In the genomic region with DNA sequence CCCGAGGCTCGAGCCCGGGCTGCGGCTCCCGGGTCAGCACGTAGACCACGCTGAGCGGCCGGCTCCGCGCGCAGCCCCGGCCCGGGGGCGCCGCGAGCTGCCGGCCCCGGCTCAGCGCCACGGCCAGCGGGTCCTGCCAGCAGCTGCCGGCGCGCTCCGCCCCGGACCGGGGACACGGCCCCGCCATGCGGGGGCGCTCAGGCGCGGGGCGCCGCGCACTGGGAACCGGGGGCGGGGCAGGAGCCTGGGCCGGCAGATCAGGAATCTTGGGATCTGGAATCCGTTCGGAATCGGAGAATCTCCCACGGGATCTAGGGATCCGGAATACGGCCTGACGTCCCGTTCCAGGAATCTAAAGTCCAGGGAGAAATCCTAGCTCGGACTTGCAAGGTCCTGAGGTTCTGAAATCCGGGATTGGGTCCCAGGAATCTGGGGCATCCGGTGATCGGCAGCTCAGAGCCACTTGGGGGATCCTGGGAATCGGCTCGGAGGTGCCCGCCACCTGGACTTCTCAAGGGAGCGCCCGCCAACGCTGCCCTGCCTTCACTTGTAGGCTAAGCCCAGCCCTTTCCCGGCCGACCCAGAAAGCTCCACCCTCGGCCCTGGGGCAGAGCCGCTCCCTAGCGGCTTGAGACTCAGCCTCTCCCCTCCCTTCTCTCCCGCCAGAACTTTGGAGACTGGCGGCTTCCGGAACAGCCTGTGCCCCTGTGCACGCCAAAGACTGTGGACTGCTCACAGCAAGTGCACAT, we compare ENCODE assay signal across 8 cellular contexts. TPM values are rescaled to one million over a fixed set of nuclear protein-coding genes. Genes with fewer than 3 reads are reported as not detected.
A peak's percentile ranks its signal among the peaks of the same experiment; 100 is the strongest.
DNase-seq lines count a peak whose midpoint lies in the region; ATAC-seq and TF ChIP-seq lines count a peak whose summit lies in the region.

A gene with protein sequence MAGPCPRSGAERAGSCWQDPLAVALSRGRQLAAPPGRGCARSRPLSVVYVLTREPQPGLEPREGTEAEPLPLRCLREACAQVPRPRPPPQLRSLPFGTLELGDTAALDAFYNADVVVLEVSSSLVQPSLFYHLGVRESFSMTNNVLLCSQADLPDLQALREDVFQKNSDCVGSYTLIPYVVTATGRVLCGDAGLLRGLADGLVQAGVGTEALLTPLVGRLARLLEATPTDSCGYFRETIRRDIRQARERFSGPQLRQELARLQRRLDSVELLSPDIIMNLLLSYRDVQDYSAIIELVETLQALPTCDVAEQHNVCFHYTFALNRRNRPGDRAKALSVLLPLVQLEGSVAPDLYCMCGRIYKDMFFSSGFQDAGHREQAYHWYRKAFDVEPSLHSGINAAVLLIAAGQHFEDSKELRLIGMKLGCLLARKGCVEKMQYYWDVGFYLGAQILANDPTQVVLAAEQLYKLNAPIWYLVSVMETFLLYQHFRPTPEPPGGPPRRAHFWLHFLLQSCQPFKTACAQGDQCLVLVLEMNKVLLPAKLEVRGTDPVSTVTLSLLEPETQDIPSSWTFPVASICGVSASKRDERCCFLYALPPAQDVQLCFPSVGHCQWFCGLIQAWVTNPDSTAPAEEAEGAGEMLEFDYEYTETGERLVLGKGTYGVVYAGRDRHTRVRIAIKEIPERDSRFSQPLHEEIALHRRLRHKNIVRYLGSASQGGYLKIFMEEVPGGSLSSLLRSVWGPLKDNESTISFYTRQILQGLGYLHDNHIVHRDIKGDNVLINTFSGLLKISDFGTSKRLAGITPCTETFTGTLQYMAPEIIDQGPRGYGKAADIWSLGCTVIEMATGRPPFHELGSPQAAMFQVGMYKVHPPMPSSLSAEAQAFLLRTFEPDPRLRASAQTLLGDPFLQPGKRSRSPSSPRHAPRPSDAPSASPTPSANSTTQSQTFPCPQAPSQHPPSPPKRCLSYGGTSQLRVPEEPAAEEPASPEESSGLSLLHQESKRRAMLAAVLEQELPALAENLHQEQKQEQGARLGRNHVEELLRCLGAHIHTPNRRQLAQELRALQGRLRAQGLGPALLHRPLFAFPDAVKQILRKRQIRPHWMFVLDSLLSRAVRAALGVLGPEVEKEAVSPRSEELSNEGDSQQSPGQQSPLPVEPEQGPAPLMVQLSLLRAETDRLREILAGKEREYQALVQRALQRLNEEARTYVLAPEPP (N-terminal part only) (minus strand): TSS at position 551 of the 749 bp plus-strand sequence. CDS start 364 bp downstream, at position 187.

- H3K4me2 ChIP-seq in Loucy (ENCODE audit: low read depth, low read length, poor library complexity, severe bottlenecking) (peak within 1 kb of the TSS; percentile 88), hepatocyte (peak within 1 kb of the TSS; percentile 98)

- POLR2A ChIA-PET in BJ (lab: Charles Lee): interaction anchor here (0.6 to 1.0 kb wide), 2 partner anchors 22 to 67 kb away, joined by 3 to 5 read pairs; no protein-coding TSS in a partner anchor

- H3K36me3 ChIP-seq in BJ (ENCODE audit: control insufficient read depth, insufficient read depth, low read length) (peaks cover 9% of the 10 kb centered on the region), Loucy (ENCODE audit: insufficient read depth, low read length) (no peaks in the 10 kb centered on the region), body of pancreas (replicated peaks in 1 of 2; ENCODE audit: insufficient read depth in 1 of 2, low read depth in 2 of 2) (no peaks in the 10 kb centered on the region), hepatocyte (replicated peaks; ENCODE audit: insufficient read depth, low read depth) (no peaks in the 10 kb centered on the region), prostate gland (peaks cover 0 to 13% of the 10 kb centered on the region in 2 donors)

- TF ChIP-seq CTCF in BJ (IDR thresholded peaks at IDR 0.05; ENCODE audit: insufficient read depth, low read depth, low read length): peak; percentile 24; the same call in 1 of the 2 replicates
- peak; percentile 57 for TF ChIP-seq CTCF in Loucy (conservative IDR thresholded peaks at IDR 0.05; ENCODE audit: low read length)
- TF ChIP-seq CTCF in body of pancreas (IDR thresholded peaks at IDR 0.05): peak in 5 of 7 experiments; percentile 9 to 63 (median 33)
- TF ChIP-seq CTCF in hepatocyte (IDR thresholded peaks at IDR 0.05; ENCODE audit: poor library complexity): peak; percentile 47
- TF ChIP-seq CTCF in prostate gland (IDR thresholded peaks at IDR 0.05): peak in 3 of 4 experiments; percentile 10 to 59 (median 51)

- intact Hi-C loops in body of pancreas (cut with DNase I) (no loop called here), prostate gland (cut with DNase I) (no loop called here)

- peak; percentile 67 to 80 (median 77) for TF ChIP-seq POLR2A in body of pancreas (IDR thresholded peaks at IDR 0.05)
- TF ChIP-seq POLR2A in prostate gland (IDR thresholded peaks at IDR 0.05): peak; percentile 89

- ATAC-seq in GM19438 (IDR thresholded peaks at IDR 0.05; ENCODE audit: low read depth, unreplicated experiment) (peak; percentile 38), body of pancreas (peak; percentile 81), HG03280 (IDR thresholded peaks at IDR 0.05; ENCODE audit: unreplicated experiment) (no peak)

- H3K79me2 ChIP-seq in Loucy (ENCODE audit: insufficient read depth, low read length) (no peaks in the 10 kb centered on the region), hepatocyte (no peaks in the 10 kb centered on the region)

- H3K9ac ChIP-seq in Loucy (ENCODE audit: low read depth, low read length, poor library complexity, severe bottlenecking): peak within 1 kb of the TSS; percentile 82

- H4K20me1 ChIP-seq in Loucy (ENCODE audit: insufficient read depth, low read length, poor library complexity, severe bottlenecking): no peaks in the 10 kb centered on the region
- H4K20me1 ChIP-seq in hepatocyte (ENCODE audit: insufficient read depth, poor library complexity, severe bottlenecking): no peaks in the 10 kb centered on the region

- no peaks in the 10 kb centered on the region for H3K9me3 ChIP-seq in Loucy (ENCODE audit: insufficient read depth, low read depth, low read length)
- H3K9me3 ChIP-seq in body of pancreas: no peaks in the 10 kb centered on the region
- no peaks in the 10 kb centered on the region for H3K9me3 ChIP-seq in hepatocyte (ENCODE audit: low read depth)
- H3K9me3 ChIP-seq in prostate gland: no peaks in the 10 kb centered on the region

- H2AFZ ChIP-seq in Loucy (ENCODE audit: low read length) (peak within 1 kb of the TSS; percentile 81), hepatocyte (peak within 1 kb of the TSS; percentile 98)

- peak within 1 kb of the TSS; percentile 56 for H3K4me3 ChIP-seq in BJ (ENCODE audit: low read depth, low read length)
- H3K4me3 ChIP-seq in Loucy (ENCODE audit: low read length, poor library complexity, severe bottlenecking): peak within 1 kb of the TSS; percentile 83
- H3K4me3 ChIP-seq in body of pancreas: peak within 1 kb of the TSS; percentile 16 to 18
- H3K4me3 ChIP-seq in hepatocyte: peak within 1 kb of the TSS; percentile 60
- peak within 1 kb of the TSS; percentile 66 to 74 for H3K4me3 ChIP-seq in prostate gland

- CTCF ChIA-PET in BJ (lab: Yijun Ruan, JAX): interaction anchor here (0.7 to 6.1 kb wide), 31 partner anchors 8 to 479 kb away, joined by 3 to 118 read pairs (median 5); a partner anchor contains a TSS

- H3K27me3 ChIP-seq in BJ (ENCODE audit: control insufficient read depth, insufficient read depth, low read length): no peaks in the 10 kb centered on the region
- H3K27me3 ChIP-seq in Loucy (ENCODE audit: insufficient read depth, low read length, poor library complexity, severe bottlenecking): no peaks in the 10 kb centered on the region
- H3K27me3 ChIP-seq in body of pancreas: no peaks in the 10 kb centered on the region
- no peaks in the 10 kb centered on the region for H3K27me3 ChIP-seq in hepatocyte
- H3K27me3 ChIP-seq in prostate gland (replicated peaks; ENCODE audit: insufficient read depth): no peaks in the 10 kb centered on the region

- DNase-seq in BJ (ENCODE audit: low read depth) (peak; percentile 33), SK-N-DZ (ENCODE audit: low spot score) (peak; percentile 46), body of pancreas (peak; percentile 83 to 91 (median 88)), hepatocyte (ENCODE audit: low spot score) (peak; percentile 92), prostate gland (ENCODE audit: low spot score) (peak; percentile 93)

- H3K9me2 ChIP-seq in Loucy (replicated peaks; ENCODE audit: low read depth, low read length) (no peaks in the 10 kb centered on the region), hepatocyte (replicated peaks; ENCODE audit: insufficient read depth) (no peaks in the 10 kb centered on the region)

- WGBS in body of pancreas, 2 donors: 0% methylated on average over 3 to 67 of the region's 67 CpGs
- WGBS in hepatocyte (ENCODE audit: low lambda C conversion rate, missing lambda C conversion rate): 1% methylated on average over 55 of the region's 67 CpGs
- under 1% methylated on average over 25 of the region's 67 CpGs for WGBS in prostate gland

- peak within 1 kb of the TSS; percentile 57 to 90 (median 78) for H3K27ac ChIP-seq in body of pancreas
- peak within 1 kb of the TSS; percentile 90 for H3K27ac ChIP-seq in hepatocyte
- H3K27ac ChIP-seq in prostate gland: peak within 1 kb of the TSS; percentile 99

- H3F3A ChIP-seq in Loucy (ENCODE audit: low read depth): no peaks in the 10 kb centered on the region

- H3K4me1 ChIP-seq in Loucy (ENCODE audit: insufficient read depth, low read length, poor library complexity, severe bottlenecking) (peaks cover 26% of the 10 kb centered on the region), body of pancreas (peaks cover 24% of the 10 kb centered on the region), hepatocyte (ENCODE audit: insufficient read depth) (peaks cover 7% of the 10 kb centered on the region), prostate gland (replicated peaks) (peaks cover 15% of the 10 kb centered on the region)

RNA-seq across cellular contexts. Expression of the gene that starts here (rescaled TPM):
- 9.3 and 18.0 TPM in 2 replicates for polyA plus RNA-seq in BJ (2011; rRNA removed)
- polyA minus RNA-seq in BJ (2011; rRNA and poly(A)+ RNA removed): 12.4 and 12.5 TPM in 2 replicates
- polyA plus RNA-seq in SK-N-DZ (2014; cell fraction: cytosol; rRNA removed): 1.1 and 1.7 TPM in 2 replicates
- 21.1 and 28.0 TPM in 2 replicates for polyA plus RNA-seq in SK-N-DZ (2014; cell fraction: nucleus; rRNA removed)
- total RNA-seq in body of pancreas: 10 to 100 TPM; 28.8 to 31.3 TPM
- total RNA-seq in hepatocyte: 4.3 and 6.3 TPM in 2 replicates
- polyA plus RNA-seq in hepatocyte: 20.4 and 24.8 TPM in 2 replicates
- total RNA-seq in prostate gland: 10 to 100 TPM; 38.6 to 60.7 TPM

Comparison
In these comparisons a context has a peak if more than half of its experiments do, and no peak if none do; other contexts are left out.
1. DNase-seq: peak in every context shown above with its lines; median percentile 93 in prostate gland; 92 in hepatocyte; 88 in body of pancreas; 46 in SK-N-DZ; 33 in BJ.
2. H3K4me3 ChIP-seq: peak in every context shown above with its lines; median percentile 83 in Loucy; 70 in prostate gland; 60 in hepatocyte; 56 in BJ; 17 in body of pancreas.